Comparison of ENCODE assay signal across 8 cellular contexts in the genomic region with DNA sequence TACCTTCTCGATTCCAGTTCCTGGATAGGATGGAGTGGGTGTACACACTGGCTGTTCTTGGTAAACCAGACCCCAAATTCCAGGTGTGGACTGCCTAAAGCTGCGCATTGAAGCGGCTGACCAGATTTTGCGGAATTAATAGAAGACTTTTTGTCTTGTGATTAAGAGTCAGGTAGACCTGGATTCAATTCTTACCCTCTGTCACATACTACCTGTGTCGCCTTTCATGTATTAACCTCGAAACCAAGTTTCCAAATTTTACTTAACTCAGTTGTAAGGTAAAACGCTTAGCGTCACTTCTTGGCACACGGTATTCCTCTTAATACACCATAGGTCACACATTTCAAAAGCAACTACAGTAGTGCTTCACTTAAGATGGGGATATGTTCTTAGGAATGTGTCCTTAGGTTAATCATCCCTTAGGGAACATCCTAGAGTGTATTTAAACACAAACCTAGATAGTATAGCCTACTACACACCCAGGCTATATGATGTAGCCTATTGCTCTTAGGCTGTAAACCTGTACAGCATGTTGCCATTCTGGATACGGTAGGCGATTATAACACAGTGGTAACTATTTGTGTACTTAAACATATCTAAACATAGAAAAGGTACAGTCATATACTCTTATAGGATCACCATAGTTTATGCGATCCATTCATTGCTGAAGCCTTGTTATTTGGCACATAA. TPM values are rescaled to one million over a fixed set of nuclear protein-coding genes. Genes with fewer than 3 reads are reported as not detected.
DNase-seq lines count a peak whose midpoint lies in the region; ATAC-seq and TF ChIP-seq lines count a peak whose summit lies in the region.

No MANE protein-coding gene starts in this region.

- H3K36me3 ChIP-seq in DOHH2 (ENCODE audit: control insufficient read depth, low read length) (peaks cover 28% of the 10 kb centered on the region), Panc1 (ENCODE audit: control insufficient read depth, insufficient read depth, low read length) (no peaks in the 10 kb centered on the region; the same call in 1 of the 2 replicates), trophoblast cell (ENCODE audit: control insufficient read depth in 1 of 2, insufficient read depth in 2 of 2, low read length in 2 of 2) (peaks cover 0 to 7% of the 10 kb centered on the region in 2 experiments)

- H4K12ac ChIP-seq in trophoblast cell (ENCODE audit: low read depth, low read length), result no peak overlapping the region

- no peak overlapping the region for H2AFZ ChIP-seq in trophoblast cell (ENCODE audit: insufficient read depth, low read length, poor library complexity)

- CTCF ChIA-PET in Panc1 (lab: Charles Lee), result no interaction called here

- peak overlapping the region; percentile 96 for H3K9ac ChIP-seq in trophoblast cell (ENCODE audit: low read length)

- peaks cover 9% of the 10 kb centered on the region for H4K20me1 ChIP-seq in DOHH2 (ENCODE audit: control insufficient read depth, insufficient read depth, low read depth, low read length)

- H2AK5ac ChIP-seq in trophoblast cell (ENCODE audit: low read length), result no peak overlapping the region

- DNase-seq in Panc1 (ENCODE audit: low read depth, low spot score), result no peak
- DNase-seq in epithelial cell of proximal tubule (ENCODE audit: low read depth), result no peak
- no peak for DNase-seq in trophoblast cell
- no peak for DNase-seq in effector CD8-positive, alpha-beta T cell (lab: John Stamatoyannopoulos, UW)
- DNase-seq in NCI-H526 treated with DMSO at 0.1 percent for 48 hours (lab: John Stamatoyannopoulos, UW), result no peak

- TSS peak; percentile 96 for BruUV-seq in Panc1 (replicated peaks; lab: Mats Ljungman, UMichigan)

- peaks cover 30% of the 10 kb centered on the region for H3K4me1 ChIP-seq in DOHH2 (ENCODE audit: control insufficient read depth, low read length)
- H3K4me1 ChIP-seq in Panc1 (ENCODE audit: control insufficient read depth, insufficient read depth, low read length), result peaks cover 21% of the 10 kb centered on the region
- H3K4me1 ChIP-seq in trophoblast cell (ENCODE audit: control insufficient read depth in 1 of 2, insufficient read depth in 2 of 2, low read length in 2 of 2), result peaks cover 0 to 2% of the 10 kb centered on the region in 2 experiments

- no peak overlapping the region for H3K14ac ChIP-seq in trophoblast cell (ENCODE audit: low read length)

- H3K4me3 ChIP-seq in DOHH2 (ENCODE audit: low read length) (peak overlapping the region; percentile 97), Panc1 (ENCODE audit: low read depth in 2 of 2, low read length in 2 of 2) (peak overlapping the region; percentile 71 to 89), epithelial cell of proximal tubule (ENCODE audit: low read depth, low read length) (peak overlapping the region; percentile 87), trophoblast cell (ENCODE audit: low read depth, low read length) (peak overlapping the region; percentile 83)

- H2BK5ac ChIP-seq in trophoblast cell (ENCODE audit: low read depth, low read length, poor library complexity), result no peak overlapping the region

- no peaks in the 10 kb centered on the region for H3K9me2 ChIP-seq in DOHH2 (replicated peaks; ENCODE audit: control insufficient read depth, low read length)

- whole genome bisulfite sequencing in trophoblast cell (ENCODE audit: extremely low coverage, insufficient coverage, insufficient read length), result no CpG with 5 or more reads among the region's 12 CpGs

- H3K4me2 ChIP-seq in DOHH2 (ENCODE audit: low read length) (peak overlapping the region; percentile 71), trophoblast cell (ENCODE audit: low read length) (peak overlapping the region; percentile 79)

- H3K79me2 ChIP-seq in DOHH2 (ENCODE audit: control insufficient read depth, low read length) (peaks cover 42% of the 10 kb centered on the region), trophoblast cell (ENCODE audit: control insufficient read depth, insufficient read depth, low read length, poor library complexity) (peaks cover 7% of the 10 kb centered on the region)

- H3K18ac ChIP-seq in trophoblast cell (ENCODE audit: low read length), result no peak overlapping the region

- no peak overlapping the region for H2BK12ac ChIP-seq in trophoblast cell (ENCODE audit: low read length)

- POLR2A ChIA-PET in Panc1 (lab: Charles Lee), result no interaction called here

- peaks cover 11% of the 10 kb centered on the region for H3K79me1 ChIP-seq in trophoblast cell (ENCODE audit: low read length)

- TF ChIP-seq CTCF in DOHH2 (IDR thresholded peaks at IDR 0.05; ENCODE audit: low read depth, low read length, poor library complexity, severe bottlenecking) (no peak), Panc1 (IDR thresholded peaks at IDR 0.05) (no peak), epithelial cell of proximal tubule (conservative IDR thresholded peaks at IDR 0.05; ENCODE audit: low read depth, low read length) (no peak)

- no peak overlapping the region for H4K91ac ChIP-seq in trophoblast cell (ENCODE audit: low read depth, low read length)

- ATAC-seq in Panc1 (peak; percentile 1; the same call in 1 of the 2 replicates), HG02852 (IDR thresholded peaks at IDR 0.05; ENCODE audit: unreplicated experiment) (no peak), HG03175 (IDR thresholded peaks at IDR 0.05; ENCODE audit: unreplicated experiment) (no peak)

- H2BK120ac ChIP-seq in trophoblast cell (ENCODE audit: insufficient read depth, low read length, poor library complexity), result no peak overlapping the region

- peak overlapping the region; percentile 51 for H4K8ac ChIP-seq in trophoblast cell (ENCODE audit: low read depth, low read length)

- in situ Hi-C loops in Panc1 (cut with HindIII; ENCODE audit: low pct_unique_long_range_greater_than_20kb, low sequenced_read_pairs), result no loop called here

- H3K27me3 ChIP-seq in DOHH2 (ENCODE audit: control insufficient read depth, low read length) (peaks cover 3% of the 10 kb centered on the region; the same call in 1 of the 2 replicates), Panc1 (ENCODE audit: control insufficient read depth, insufficient read depth, low read length) (no peaks in the 10 kb centered on the region), trophoblast cell (ENCODE audit: insufficient read depth, low read length) (no peaks in the 10 kb centered on the region)

- no peak overlapping the region for H3K23ac ChIP-seq in trophoblast cell (ENCODE audit: low read length)

- H3K9me3 ChIP-seq in DOHH2 (ENCODE audit: control insufficient read depth, insufficient read depth, low read length) (0 out of 2 replicates have a peak, but pooled peaks cover 4% of the 10 kb centered on the region), Panc1 (ENCODE audit: control insufficient read depth, insufficient read depth, low read depth, low read length) (0 out of 2 replicates have a peak, but pooled peaks cover under 1% of the 10 kb centered on the region), trophoblast cell (ENCODE audit: insufficient read depth, low read depth, low read length) (no peaks in the 10 kb centered on the region)

- peak overlapping the region; percentile 57 for H3K27ac ChIP-seq in DOHH2 (ENCODE audit: low read depth, low read length)
- peak overlapping the region; percentile 98 for H3K27ac ChIP-seq in Panc1 (ENCODE audit: low read length)
- peak overlapping the region; percentile 92 for H3K27ac ChIP-seq in trophoblast cell (ENCODE audit: low read depth, low read length)

- intact Hi-C loops in Panc1 (cut with micrococcal nuclease; ENCODE audit: unreplicated experiment), result no loop called here

- no peaks in the 10 kb centered on the region for H3F3A ChIP-seq in DOHH2 (ENCODE audit: control insufficient read depth, insufficient read depth)

- no peak overlapping the region for H3K4ac ChIP-seq in trophoblast cell (ENCODE audit: low read depth, low read length)

RNA-seq across cellular contexts. Expression of gene GOPC, which starts 0.7 kb away (rescaled TPM):
- total RNA-seq in Panc1 (2021; ENCODE audit: unreplicated experiment) (32.2 TPM), epithelial cell of proximal tubule (13.2 and 16.3 TPM in 2 replicates)
- polyA plus RNA-seq in Panc1 (2012; ENCODE audit: insufficient read length), result 18.7 TPM
- 39.9 and 40.5 TPM in 2 replicates for polyA plus RNA-seq in trophoblast cell (2013)
